31 cellular contexts compared by ENCODE assay signal in genomic region chr1:17143760-17144159, GRCh38. TPM values are rescaled to one million over a fixed set of nuclear protein-coding genes. Genes with fewer than 3 reads are reported as not detected.
"Had no signal": no experiment of that assay in that cellular context is flagged by ENCODE, and none has a peak within 500 bp of the region (broad histone marks: within the 10 kb centered on the region; RNA-seq: fewer than 3 reads in every experiment).

No MANE protein-coding gene starts in this region.

- H3K36me3 ChIP-seq: colonic mucosa, esophagus muscularis mucosa, esophagus squamous epithelium, gastrocnemius medialis, gastroesophageal sphincter, heart left ventricle, heart right ventricle had no signal

- H3K4me2 ChIP-seq: hepatocyte had no signal

- ATAC-seq: effector memory CD8-positive, alpha-beta T cell; esophagus mucosa; foreskin keratinocyte; gastrocnemius medialis; gastroesophageal sphincter; heart left ventricle; heart right ventricle had no signal

- H3K9me3 Mint-ChIP-seq: dendritic cell treated with granulocyte-macrophage colony-stimulating factor and Interleukin-4, amounts not matched to agents 40 ng/mL and 50 ng/mL, for 4 days; effector memory CD8-positive, alpha-beta T cell; endodermal cell had no signal

- H3K4me1 ChIP-seq: colonic mucosa, esophagus muscularis mucosa, gastrocnemius medialis, gastroesophageal sphincter, heart right ventricle had no signal

- H3K27me3 ChIP-seq: colonic mucosa, foreskin keratinocyte, hepatocyte had no signal

- H3K79me2 ChIP-seq: hepatocyte had no signal

- H3K9me3 ChIP-seq: colonic mucosa, esophagus muscularis mucosa, esophagus squamous epithelium, gastrocnemius medialis, gastroesophageal sphincter had no signal

- H3K4me3 ChIP-seq: colonic mucosa, coronary artery, dorsolateral prefrontal cortex, esophagus muscularis mucosa, esophagus squamous epithelium, gastrocnemius medialis, gastroesophageal sphincter, heart left ventricle, heart right ventricle, hepatocyte had no signal

- DNase-seq: colonic mucosa; cortex of kidney; dermis blood vessel endothelial cell; dorsolateral prefrontal cortex; effector CD4-positive, alpha-beta T cell; effector CD8-positive, alpha-beta T cell; effector memory CD4-positive, alpha-beta T cell; effector memory CD8-positive, alpha-beta T cell; endodermal cell; erythroblast; esophagus squamous epithelium; foreskin fibroblast; foreskin keratinocyte; foreskin melanocyte; gastrocnemius medialis; glutamatergic neuron; head of caudate nucleus; heart left ventricle; heart right ventricle had no signal

- H3K27ac ChIP-seq: colonic mucosa, coronary artery, dorsolateral prefrontal cortex, epithelial cell of prostate, esophagus muscularis mucosa, esophagus squamous epithelium, foreskin keratinocyte, gastrocnemius medialis, gastroesophageal sphincter, heart left ventricle, heart right ventricle, hepatocyte had no signal

- H3K27ac Mint-ChIP-seq: dendritic cell treated with granulocyte-macrophage colony-stimulating factor and Interleukin-4, amounts not matched to agents 40 ng/mL and 50 ng/mL, for 4 days; effector memory CD8-positive, alpha-beta T cell; endodermal cell had no signal

- H3K4me3 Mint-ChIP-seq: dendritic cell treated with granulocyte-macrophage colony-stimulating factor and Interleukin-4, amounts not matched to agents 40 ng/mL and 50 ng/mL, for 4 days; effector memory CD8-positive, alpha-beta T cell; endodermal cell had no signal

- FAIRE-seq: colon, endometrium, endothelial cell of umbilical vein, frontal cortex had no signal

- H2AFZ ChIP-seq: hepatocyte had no signal

- H3K4me1 Mint-ChIP-seq: endodermal cell had no signal

RNA-seq across cellular contexts. Expression of gene PADI2, which starts 24.5 kb away (rescaled TPM):
- total RNA-seq: endothelial cell of umbilical vein, fibroblast of lung had no signal
- polyA plus RNA-seq: endothelial cell of umbilical vein had no signal
